Comparison of ENCODE assay signal across 9 cellular contexts in genomic region chr12:6949063-6949594, GRCh38. TPM values are rescaled to one million over a fixed set of nuclear protein-coding genes. Genes with fewer than 3 reads are reported as not detected.
A peak's percentile ranks its signal among the peaks of the same experiment; 100 is the strongest.
DNase-seq lines count a peak whose midpoint lies in the region; ATAC-seq, FAIRE-seq and TF ChIP-seq lines count a peak whose summit lies in the region.
"Had no signal": no experiment of that assay in that cellular context is flagged by ENCODE, and none has a peak within 500 bp of the region (broad histone marks: within the 10 kb centered on the region; RNA-seq: fewer than 3 reads in every experiment).

No MANE protein-coding gene starts in this region.

- in situ Hi-C loops in HepG2 (cut with HindIII; ENCODE audit: extremely low pct_ligation_motif_present, low pct_unique_long_range_greater_than_20kb) = loop anchor here (10.0 kb wide), 1 partner anchor 166 kb away; no protein-coding TSS in a partner anchor

- peak; percentile 32 for DNase-seq in Right ventricle myocardium inferior (ENCODE audit: missing footprints)
- DNase-seq in right atrium auricular region (ENCODE audit: low spot score) = no peak
- DNase-seq in WTC11 (ENCODE audit: low spot score) = no peak
- no peak for DNase-seq in HepG2 (ENCODE audit: low spot score)
- no peak for DNase-seq in NCI-H2107 (lab: John Stamatoyannopoulos, UW)
- no peak for DNase-seq in NCI-H146 (lab: John Stamatoyannopoulos, UW)
- no peak for DNase-seq in HPDE6-E6E7 (ENCODE audit: extremely low spot score)
- DNase-seq in NCI-H2171 (lab: John Stamatoyannopoulos, UW) = no peak

- H3K36me3 ChIP-seq in right atrium auricular region (peaks cover 11% of the 10 kb centered on the region), HepG2 (replicated peaks in 1 of 2; ENCODE audit: control insufficient read depth in 1 of 2, insufficient read depth in 2 of 2, low read length in 2 of 2) (no peaks in the 10 kb centered on the region)

- no peaks in the 10 kb centered on the region for H3K27me3 ChIP-seq in right atrium auricular region
- H3K27me3 ChIP-seq in HepG2 (ENCODE audit: control insufficient read depth in 1 of 2, insufficient read depth in 2 of 2, low read length in 2 of 2) = no peaks in the 10 kb centered on the region

- H3K4me3 Mint-ChIP-seq in WTC11 = no peak overlapping the region

- POLR2A ChIA-PET in WTC11 (lab: Charles Lee) (no interaction called here), HepG2 (lab: Yijun Ruan, JAX) (no interaction called here)

- no peak for TF ChIP-seq CTCF in right atrium auricular region (IDR thresholded peaks at IDR 0.05)
- TF ChIP-seq CTCF in WTC11 (IDR thresholded peaks at IDR 0.05) = no peak
- TF ChIP-seq CTCF in HepG2 (CRISPR knock-in tag; IDR thresholded peaks at IDR 0.05) = no peak

- peak overlapping the region; percentile 32; the same call in 1 of the 2 replicates for H3K27ac Mint-ChIP-seq in WTC11

- no peak for TF ChIP-seq RAD21 in HepG2 (CRISPR knock-in tag; IDR thresholded peaks at IDR 0.05)

- H3K4me1 Mint-ChIP-seq in WTC11 = peaks cover 43% of the 10 kb centered on the region

- H3K4me3 ChIP-seq in right atrium auricular region (no peak overlapping the region), HepG2 (replicated peaks in 1 of 3; ENCODE audit: insufficient read depth in 1 of 3, low read depth in 2 of 3, low read length in 3 of 3) (no peak overlapping the region)

- 81% methylated on average over 10 of the region's 10 CpGs for WGBS in HepG2 (ENCODE audit: low lambda C conversion rate)

- H3K9me3 ChIP-seq in right atrium auricular region (no peaks in the 10 kb centered on the region), HepG2 (ENCODE audit: low read length) (no peaks in the 10 kb centered on the region)

- no peak for FAIRE-seq in HepG2 (lab: Jason Lieb, UNC)
- FAIRE-seq: colon had no signal

- TF ChIP-seq POLR2A in HepG2 (IDR thresholded peaks at IDR 0.05; ENCODE audit: insufficient read depth in 1 of 2, low read depth in 2 of 2, low read length in 2 of 2) = no peak

- no peak overlapping the region for H3K9ac ChIP-seq in HepG2 (ENCODE audit: insufficient read depth, low read depth, low read length)

- no peaks in the 10 kb centered on the region for H3K36me3 Mint-ChIP-seq in WTC11

- H3K27ac ChIP-seq in right atrium auricular region (no peak overlapping the region), HepG2 (ENCODE audit: extremely low read length, insufficient read depth, low read length) (no peak overlapping the region)

- ATAC-seq in Right ventricle myocardium inferior = no peak
- ATAC-seq in WTC11 = no peak
- ATAC-seq in HepG2 = no peak

- intact Hi-C loops in Right ventricle myocardium inferior (cut with DNase I) = loop anchor here (5.0 kb wide), 2 partner anchors 93 to 143 kb away; partner anchors contain the start of gene C1R
- intact Hi-C loops in HepG2 (cut with micrococcal nuclease; ENCODE audit: unreplicated experiment) = no loop called here

- TF ChIP-seq EP300 in HepG2 (IDR thresholded peaks at IDR 0.05; ENCODE audit: low read depth in 2 of 2, low read length in 2 of 2) (no peak), HepG2 (CRISPR knock-in tag; IDR thresholded peaks at IDR 0.05; ENCODE audit: borderline replicate concordance) (no peak)

- no peaks in the 10 kb centered on the region for H3K79me2 ChIP-seq in HepG2 (ENCODE audit: insufficient read depth, low read length)

- H2AFZ ChIP-seq in HepG2 (ENCODE audit: low read length) = no peak overlapping the region

- no peaks in the 10 kb centered on the region for H3K9me3 Mint-ChIP-seq in WTC11

- H3K27me3 Mint-ChIP-seq in WTC11 (ENCODE audit: low read depth) = no peaks in the 10 kb centered on the region

- H3K4me1 ChIP-seq in right atrium auricular region (peaks cover 0 to 40% of the 10 kb centered on the region in 2 donors), HepG2 (ENCODE audit: insufficient read depth, low read length) (peaks cover 27% of the 10 kb centered on the region)

- CTCF ChIA-PET in WTC11 (lab: Charles Lee) (interaction anchor here (1.2 to 1.6 kb wide), 3 partner anchors 13 to 164 kb away, joined by 4 to 9 read pairs (median 6); no protein-coding TSS in a partner anchor), HepG2 (lab: Yijun Ruan, JAX; ENCODE audit: low intra/inter-chr PET ratio, low total read pairs) (no interaction called here)

- BruUV-seq in HepG2 (replicated peaks; lab: Mats Ljungman, UMichigan) = no TSS peak

- H3K4me2 ChIP-seq in HepG2 (ENCODE audit: low read depth, low read length) = no peak overlapping the region

- H4K20me1 ChIP-seq in HepG2 (ENCODE audit: insufficient read depth, low read length) = no peaks in the 10 kb centered on the region

RNA-seq across cellular contexts. Expression of gene PTPN6, which starts 2.0 kb away (rescaled TPM):
- total RNA-seq in Right ventricle myocardium inferior = 9.1 TPM
- total RNA-seq in right atrium auricular region = 1 to 10 TPM; 3.7 to 7.5 TPM
- total RNA-seq in WTC11 (2021) = 27.1 to 34.7 TPM (median 34.5 TPM) in 3 replicates
- total RNA-seq in HepG2 (2016; rRNA removed; fragmentation: Illumina TruSeq; extraction: Trizol) = 9.5 and 10.6 TPM in 2 replicates
- 2.7 and 2.8 TPM in 2 replicates for total RNA-seq in HepG2 (2016; cell fraction: cytosol; rRNA removed; fragmentation: Illumina TruSeq; extraction: Trizol; ENCODE audit: low read depth)
- 9.8 and 10.6 TPM in 2 replicates for total RNA-seq in HepG2 (2016; cell fraction: insoluble cytoplasmic fraction; rRNA removed; fragmentation: Illumina TruSeq; extraction: Trizol)
- total RNA-seq in HepG2 (2016; cell fraction: membrane; rRNA removed; fragmentation: Illumina TruSeq; extraction: Trizol) = 5.0 and 5.3 TPM in 2 replicates
- total RNA-seq in HepG2 (2016; cell fraction: nucleus; rRNA removed; fragmentation: Illumina TruSeq; extraction: Trizol) = 6.1 and 6.3 TPM in 2 replicates
- polyA plus RNA-seq in HepG2 (2011; rRNA removed) = 9.1 and 10.5 TPM in 2 replicates
- polyA plus RNA-seq in HepG2 (2011; cell fraction: cytosol; rRNA removed) = 8.0 and 10.7 TPM in 2 replicates
- 13.2 and 17.8 TPM in 2 replicates for polyA plus RNA-seq in HepG2 (2011; cell fraction: nucleus; rRNA removed)
- 9.0 and 12.4 TPM in 2 replicates for polyA plus RNA-seq in HepG2 (2012)
- 1.6 and 1.7 TPM in 2 replicates for polyA plus RNA-seq in HepG2 (2016; cell fraction: cytosol; fragmentation: Illumina TruSeq; extraction: Trizol; ENCODE audit: low read depth)
- 8.9 and 12.5 TPM in 2 replicates for polyA plus RNA-seq in HepG2 (2016; cell fraction: insoluble cytoplasmic fraction; fragmentation: Illumina TruSeq; extraction: Trizol; ENCODE audit: low read depth)
- polyA plus RNA-seq in HepG2 (2016; cell fraction: membrane; fragmentation: Illumina TruSeq; extraction: Trizol; ENCODE audit: low read depth) = 3.1 and 4.4 TPM in 2 replicates
- polyA plus RNA-seq in HepG2 (2016; cell fraction: nucleus; fragmentation: Illumina TruSeq; extraction: Trizol; ENCODE audit: insufficient read depth, low read depth) = 17.8 and 18.0 TPM in 2 replicates
- polyA minus RNA-seq in HepG2 (2011; rRNA and poly(A)+ RNA removed; ENCODE audit: low replicate concordance) = 14.7 and 22.7 TPM in 2 replicates
- 10.0 and 10.3 TPM in 2 replicates for polyA minus RNA-seq in HepG2 (2011; cell fraction: cytosol; rRNA and poly(A)+ RNA removed)
- polyA minus RNA-seq in HepG2 (2011; cell fraction: nucleus; rRNA and poly(A)+ RNA removed) = 4.1 and 4.2 TPM in 2 replicates

RNA-seq across cellular contexts. Expression of gene C12orf57, which starts 5.3 kb away (rescaled TPM):
- total RNA-seq in Right ventricle myocardium inferior = 250 TPM
- 100 to 1,000 TPM; 398 to 533 TPM for total RNA-seq in right atrium auricular region
- 158 to 181 TPM (median 172 TPM) in 3 replicates for total RNA-seq in WTC11 (2021)
- total RNA-seq in HepG2 (2016; rRNA removed; fragmentation: Illumina TruSeq; extraction: Trizol) = 84.0 and 89.7 TPM in 2 replicates
- 98.3 and 102 TPM in 2 replicates for total RNA-seq in HepG2 (2016; cell fraction: cytosol; rRNA removed; fragmentation: Illumina TruSeq; extraction: Trizol; ENCODE audit: low read depth)
- total RNA-seq in HepG2 (2016; cell fraction: insoluble cytoplasmic fraction; rRNA removed; fragmentation: Illumina TruSeq; extraction: Trizol) = 84.2 and 105 TPM in 2 replicates
- 106 and 113 TPM in 2 replicates for total RNA-seq in HepG2 (2016; cell fraction: membrane; rRNA removed; fragmentation: Illumina TruSeq; extraction: Trizol)
- total RNA-seq in HepG2 (2016; cell fraction: nucleus; rRNA removed; fragmentation: Illumina TruSeq; extraction: Trizol) = 42.1 and 43.4 TPM in 2 replicates
- polyA plus RNA-seq in HepG2 (2011; rRNA removed) = 287 and 302 TPM in 2 replicates
- 405 and 458 TPM in 2 replicates for polyA plus RNA-seq in HepG2 (2011; cell fraction: cytosol; rRNA removed)
- 151 and 164 TPM in 2 replicates for polyA plus RNA-seq in HepG2 (2011; cell fraction: nucleus; rRNA removed)
- polyA plus RNA-seq in HepG2 (2012) = 75.2 and 129 TPM in 2 replicates
- polyA plus RNA-seq in HepG2 (2016; cell fraction: cytosol; fragmentation: Illumina TruSeq; extraction: Trizol; ENCODE audit: low read depth) = 86.1 and 87.7 TPM in 2 replicates
- 98.5 and 104 TPM in 2 replicates for polyA plus RNA-seq in HepG2 (2016; cell fraction: insoluble cytoplasmic fraction; fragmentation: Illumina TruSeq; extraction: Trizol; ENCODE audit: low read depth)
- polyA plus RNA-seq in HepG2 (2016; cell fraction: membrane; fragmentation: Illumina TruSeq; extraction: Trizol; ENCODE audit: low read depth) = 96.1 and 98.2 TPM in 2 replicates
- polyA plus RNA-seq in HepG2 (2016; cell fraction: nucleus; fragmentation: Illumina TruSeq; extraction: Trizol; ENCODE audit: insufficient read depth, low read depth) = 57.2 and 57.4 TPM in 2 replicates
- polyA minus RNA-seq in HepG2 (2011; rRNA and poly(A)+ RNA removed; ENCODE audit: low replicate concordance) = 93.0 and 145 TPM in 2 replicates
- 36.8 and 41.7 TPM in 2 replicates for polyA minus RNA-seq in HepG2 (2011; cell fraction: cytosol; rRNA and poly(A)+ RNA removed)
- 37.5 and 38.8 TPM in 2 replicates for polyA minus RNA-seq in HepG2 (2011; cell fraction: nucleus; rRNA and poly(A)+ RNA removed)

RNA-seq across cellular contexts. Expression of gene RNU7-1, which starts 5.5 kb away (rescaled TPM):
- total RNA-seq in Right ventricle myocardium inferior (not detected), right atrium auricular region (not detected), WTC11 (2021) (not detected in 3 replicates), HepG2 (2016; rRNA removed; fragmentation: Illumina TruSeq; extraction: Trizol) (not detected in 2 replicates)
- total RNA-seq in HepG2 (2016; cell fraction: cytosol; rRNA removed; fragmentation: Illumina TruSeq; extraction: Trizol; ENCODE audit: low read depth) = not detected in 2 replicates
- total RNA-seq in HepG2 (2016; cell fraction: insoluble cytoplasmic fraction; rRNA removed; fragmentation: Illumina TruSeq; extraction: Trizol) = not detected in 2 replicates
- not detected in 2 replicates for total RNA-seq in HepG2 (2016; cell fraction: membrane; rRNA removed; fragmentation: Illumina TruSeq; extraction: Trizol)
- total RNA-seq in HepG2 (2016; cell fraction: nucleus; rRNA removed; fragmentation: Illumina TruSeq; extraction: Trizol) = not detected in 2 replicates
- not detected in 2 replicates for polyA plus RNA-seq in HepG2 (2011; rRNA removed)
- polyA plus RNA-seq in HepG2 (2011; cell fraction: cytosol; rRNA removed) = not detected in 2 replicates
- not detected in 2 replicates for polyA plus RNA-seq in HepG2 (2011; cell fraction: nucleus; rRNA removed)
- polyA plus RNA-seq in HepG2 (2012) = not detected in 2 replicates
- polyA plus RNA-seq in HepG2 (2016; cell fraction: cytosol; fragmentation: Illumina TruSeq; extraction: Trizol; ENCODE audit: low read depth) = not detected in 2 replicates
- not detected in 2 replicates for polyA plus RNA-seq in HepG2 (2016; cell fraction: insoluble cytoplasmic fraction; fragmentation: Illumina TruSeq; extraction: Trizol; ENCODE audit: low read depth)
- not detected in 2 replicates for polyA plus RNA-seq in HepG2 (2016; cell fraction: membrane; fragmentation: Illumina TruSeq; extraction: Trizol; ENCODE audit: low read depth)
- not detected in 2 replicates for polyA plus RNA-seq in HepG2 (2016; cell fraction: nucleus; fragmentation: Illumina TruSeq; extraction: Trizol; ENCODE audit: insufficient read depth, low read depth)
- not detected in 2 replicates for polyA minus RNA-seq in HepG2 (2011; rRNA and poly(A)+ RNA removed; ENCODE audit: low replicate concordance)
- not detected in 2 replicates for polyA minus RNA-seq in HepG2 (2011; cell fraction: cytosol; rRNA and poly(A)+ RNA removed)
- not detected in 2 replicates for polyA minus RNA-seq in HepG2 (2011; cell fraction: nucleus; rRNA and poly(A)+ RNA removed)

RNA-seq across cellular contexts. Expression of gene PHB2, which starts 21.3 kb away (rescaled TPM):
- total RNA-seq in Right ventricle myocardium inferior = 149 TPM
- total RNA-seq in right atrium auricular region = 100 to 1,000 TPM; 160 to 183 TPM
- 350 to 397 TPM (median 352 TPM) in 3 replicates for total RNA-seq in WTC11 (2021)
- 291 and 394 TPM in 2 replicates for total RNA-seq in HepG2 (2016; rRNA removed; fragmentation: Illumina TruSeq; extraction: Trizol)
- 224 and 243 TPM in 2 replicates for total RNA-seq in HepG2 (2016; cell fraction: cytosol; rRNA removed; fragmentation: Illumina TruSeq; extraction: Trizol; ENCODE audit: low read depth)
- 284 and 404 TPM in 2 replicates for total RNA-seq in HepG2 (2016; cell fraction: insoluble cytoplasmic fraction; rRNA removed; fragmentation: Illumina TruSeq; extraction: Trizol)
- total RNA-seq in HepG2 (2016; cell fraction: membrane; rRNA removed; fragmentation: Illumina TruSeq; extraction: Trizol) = 358 and 365 TPM in 2 replicates
- total RNA-seq in HepG2 (2016; cell fraction: nucleus; rRNA removed; fragmentation: Illumina TruSeq; extraction: Trizol) = 232 and 256 TPM in 2 replicates
- 425 and 468 TPM in 2 replicates for polyA plus RNA-seq in HepG2 (2011; rRNA removed)
- 471 and 553 TPM in 2 replicates for polyA plus RNA-seq in HepG2 (2011; cell fraction: cytosol; rRNA removed)
- polyA plus RNA-seq in HepG2 (2011; cell fraction: nucleus; rRNA removed) = 362 and 507 TPM in 2 replicates
- polyA plus RNA-seq in HepG2 (2012) = 214 and 248 TPM in 2 replicates
- polyA plus RNA-seq in HepG2 (2016; cell fraction: cytosol; fragmentation: Illumina TruSeq; extraction: Trizol; ENCODE audit: low read depth) = 212 and 232 TPM in 2 replicates
- 290 and 308 TPM in 2 replicates for polyA plus RNA-seq in HepG2 (2016; cell fraction: insoluble cytoplasmic fraction; fragmentation: Illumina TruSeq; extraction: Trizol; ENCODE audit: low read depth)
- 313 and 326 TPM in 2 replicates for polyA plus RNA-seq in HepG2 (2016; cell fraction: membrane; fragmentation: Illumina TruSeq; extraction: Trizol; ENCODE audit: low read depth)
- 428 and 438 TPM in 2 replicates for polyA plus RNA-seq in HepG2 (2016; cell fraction: nucleus; fragmentation: Illumina TruSeq; extraction: Trizol; ENCODE audit: insufficient read depth, low read depth)
- 299 and 308 TPM in 2 replicates for polyA minus RNA-seq in HepG2 (2011; rRNA and poly(A)+ RNA removed; ENCODE audit: low replicate concordance)
- polyA minus RNA-seq in HepG2 (2011; cell fraction: cytosol; rRNA and poly(A)+ RNA removed) = 80.4 and 95.3 TPM in 2 replicates
- 135 and 142 TPM in 2 replicates for polyA minus RNA-seq in HepG2 (2011; cell fraction: nucleus; rRNA and poly(A)+ RNA removed)

RNA-seq across cellular contexts. Expression of gene ATN1, which starts 21.4 kb away (rescaled TPM):
- 78.9 TPM for total RNA-seq in Right ventricle myocardium inferior
- 10 to 100 TPM; 37.1 to 68.9 TPM for total RNA-seq in right atrium auricular region
- total RNA-seq in WTC11 (2021) = 80.0 to 87.1 TPM (median 80.5 TPM) in 3 replicates
- total RNA-seq in HepG2 (2016; rRNA removed; fragmentation: Illumina TruSeq; extraction: Trizol) = 2.1 TPM in 2 replicates
- 0.97 and 1.4 TPM in 2 replicates for total RNA-seq in HepG2 (2016; cell fraction: cytosol; rRNA removed; fragmentation: Illumina TruSeq; extraction: Trizol; ENCODE audit: low read depth)
- 1.8 and 2.3 TPM in 2 replicates for total RNA-seq in HepG2 (2016; cell fraction: insoluble cytoplasmic fraction; rRNA removed; fragmentation: Illumina TruSeq; extraction: Trizol)
- total RNA-seq in HepG2 (2016; cell fraction: membrane; rRNA removed; fragmentation: Illumina TruSeq; extraction: Trizol) = 3.1 and 3.4 TPM in 2 replicates
- 3.3 and 4.6 TPM in 2 replicates for total RNA-seq in HepG2 (2016; cell fraction: nucleus; rRNA removed; fragmentation: Illumina TruSeq; extraction: Trizol)
- polyA plus RNA-seq in HepG2 (2011; rRNA removed) = 8.6 and 10.7 TPM in 2 replicates
- 3.5 and 4.5 TPM in 2 replicates for polyA plus RNA-seq in HepG2 (2011; cell fraction: cytosol; rRNA removed)
- polyA plus RNA-seq in HepG2 (2011; cell fraction: nucleus; rRNA removed) = 50.2 and 56.9 TPM in 2 replicates
- 20.6 and 31.4 TPM in 2 replicates for polyA plus RNA-seq in HepG2 (2012)
- polyA plus RNA-seq in HepG2 (2016; cell fraction: cytosol; fragmentation: Illumina TruSeq; extraction: Trizol; ENCODE audit: low read depth) = 8.7 and 9.0 TPM in 2 replicates
- polyA plus RNA-seq in HepG2 (2016; cell fraction: insoluble cytoplasmic fraction; fragmentation: Illumina TruSeq; extraction: Trizol; ENCODE audit: low read depth) = 13.6 and 21.5 TPM in 2 replicates
- 11.0 and 15.3 TPM in 2 replicates for polyA plus RNA-seq in HepG2 (2016; cell fraction: membrane; fragmentation: Illumina TruSeq; extraction: Trizol; ENCODE audit: low read depth)
- 41.0 and 44.9 TPM in 2 replicates for polyA plus RNA-seq in HepG2 (2016; cell fraction: nucleus; fragmentation: Illumina TruSeq; extraction: Trizol; ENCODE audit: insufficient read depth, low read depth)
- polyA minus RNA-seq in HepG2 (2011; rRNA and poly(A)+ RNA removed; ENCODE audit: low replicate concordance) = 13.5 and 19.8 TPM in 2 replicates
- 10.4 and 11.3 TPM in 2 replicates for polyA minus RNA-seq in HepG2 (2011; cell fraction: cytosol; rRNA and poly(A)+ RNA removed)
- 11.7 and 14.7 TPM in 2 replicates for polyA minus RNA-seq in HepG2 (2011; cell fraction: nucleus; rRNA and poly(A)+ RNA removed)
